ENCODE assay signal across 8 cellular contexts in the genomic region with DNA sequence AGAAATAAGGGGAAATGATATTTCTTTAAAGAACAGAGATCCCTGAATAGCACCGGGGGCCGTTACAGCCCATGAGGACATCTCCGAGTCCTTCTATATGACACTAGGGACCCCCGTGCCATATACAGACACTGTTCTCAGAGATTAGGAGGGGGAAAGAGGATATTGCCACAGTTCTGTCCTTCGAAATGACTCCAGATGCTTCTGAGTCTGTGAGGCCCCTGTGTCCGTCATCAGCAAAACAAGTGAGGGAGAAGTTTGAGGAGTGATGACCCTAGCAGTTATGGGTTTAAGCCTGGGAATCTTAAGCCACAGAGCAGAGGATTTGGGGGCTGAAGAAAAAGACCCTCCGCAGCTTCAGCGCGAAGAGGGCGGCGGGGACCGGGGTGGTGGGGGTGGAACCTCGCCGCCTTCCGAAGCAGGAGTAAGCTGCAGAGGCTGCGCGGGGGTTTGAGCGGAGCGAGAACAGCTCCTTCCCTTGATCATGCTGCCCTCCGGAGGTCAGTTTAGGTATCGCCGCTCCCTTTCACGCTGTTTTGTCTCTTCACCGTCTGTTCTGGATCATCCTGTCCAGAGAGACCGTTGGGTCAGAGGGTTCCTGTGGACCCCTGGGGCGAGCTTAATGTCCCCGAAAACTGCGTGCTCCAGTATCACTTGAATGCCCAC. TPM values are rescaled to one million over a fixed set of nuclear protein-coding genes. Genes with fewer than 3 reads are reported as not detected.
A peak's percentile ranks its signal among the peaks of the same experiment; 100 is the strongest.
DNase-seq lines count a peak whose midpoint lies in the region; ATAC-seq and TF ChIP-seq lines count a peak whose summit lies in the region.

No MANE protein-coding gene starts in this region.

- peak overlapping the region; percentile 96 for H3K27ac Mint-ChIP-seq in activated naive CD8-positive, alpha-beta T cell treated with anti-CD3 and anti-CD28 coated beads for 36 hours
- H3K27ac Mint-ChIP-seq in glutamatergic neuron (ENCODE audit: unreplicated experiment): peak overlapping the region; percentile 79

- H3K9ac ChIP-seq in HCT116 (ENCODE audit: low read length): peak overlapping the region; percentile 88

- H3K27ac ChIP-seq in HCT116 (ENCODE audit: low read depth, low read length) (peak overlapping the region; percentile 74), osteoblast (ENCODE audit: low read depth, low read length) (peak overlapping the region; percentile 95), temporal lobe (ENCODE audit: low read depth, low read length) (peak overlapping the region; percentile 74)

- no TSS peak for BruUV-seq in HCT116 (replicated peaks; lab: Mats Ljungman, UMichigan)

- H4K20me1 ChIP-seq in HCT116 (ENCODE audit: insufficient read depth): no peaks in the 10 kb centered on the region
- H4K20me1 ChIP-seq in osteoblast (ENCODE audit: insufficient read depth, low read length): no peaks in the 10 kb centered on the region

- no peaks in the 10 kb centered on the region for H3K27me3 Mint-ChIP-seq in activated naive CD8-positive, alpha-beta T cell treated with anti-CD3 and anti-CD28 coated beads for 36 hours
- peaks cover 12% of the 10 kb centered on the region for H3K27me3 Mint-ChIP-seq in glutamatergic neuron (ENCODE audit: unreplicated experiment)

- H3K4me3 ChIP-seq in HCT116 (replicated peaks in 1 of 2; ENCODE audit: low read depth in 1 of 2, low read length in 2 of 2): peak overlapping the region; percentile 74 to 85
- H3K4me3 ChIP-seq in osteoblast (ENCODE audit: insufficient read depth, low read length): peak overlapping the region; percentile 74

- no peaks in the 10 kb centered on the region for H3K79me2 ChIP-seq in HCT116 (ENCODE audit: insufficient read depth, low read length)
- H3K79me2 ChIP-seq in osteoblast (ENCODE audit: insufficient read depth, low read length): peaks cover 10% of the 10 kb centered on the region

- RAD21 ChIA-PET in HCT116 (lab: Charles Lee; ENCODE audit: low non-redundant PET in 1 of 2, low total read pairs in 2 of 2, uncharacterized antibody in 2 of 2, unreplicated experiment in 2 of 2): interaction anchor here (0.6 to 1.4 kb wide), 6 partner anchors 40 to 124 kb away, joined by 3 to 6 read pairs (median 4); a partner anchor contains a TSS

- ATAC-seq in HCT116: peak; percentile 57

- DNase-seq in D341Med (ENCODE audit: low spot score) (peak; percentile 85), HCT116 (ENCODE audit: low read depth, low spot score) (peak; percentile 76), NCI-H1417 (lab: John Stamatoyannopoulos, UW) (peak; percentile 71 to 89 (median 84)), SKM-1 treated with dmso at 0.1 percent for 144 hours (lab: John Stamatoyannopoulos, UW; ENCODE audit: unreplicated experiment) (peak; percentile 86), glutamatergic neuron (peak; percentile 92), osteoblast (ENCODE audit: insufficient read length, low spot score, missing footprints) (peak; percentile 92)
- DNase-seq in activated naive CD8-positive, alpha-beta T cell treated with anti-CD3 and anti-CD28 coated beads for 36 hours: peak; percentile 87

- H3K4me2 ChIP-seq in HCT116 (ENCODE audit: low read length): peak overlapping the region; percentile 99
- H3K4me2 ChIP-seq in osteoblast (ENCODE audit: insufficient read depth, low read length): peak overlapping the region; percentile 95

- H3K9me3 Mint-ChIP-seq in activated naive CD8-positive, alpha-beta T cell treated with anti-CD3 and anti-CD28 coated beads for 36 hours: no peaks in the 10 kb centered on the region
- H3K9me3 Mint-ChIP-seq in glutamatergic neuron (ENCODE audit: unreplicated experiment): peaks cover 3% of the 10 kb centered on the region

- H2AFZ ChIP-seq in HCT116 (ENCODE audit: low read depth, low read length, poor library complexity, severe bottlenecking) (peak overlapping the region; percentile 68), osteoblast (ENCODE audit: low read length) (peak overlapping the region; percentile 88)

- POLR2A ChIA-PET in HCT116 (lab: Charles Lee): interaction anchor here (0.6 to 4.0 kb wide), 10 partner anchors 9 to 276 kb away, joined by 3 to 24 read pairs (median 6); a partner anchor contains a TSS

- TF ChIP-seq RAD21 in HCT116 (IDR thresholded peaks at IDR 0.05; ENCODE audit: low read depth): peak; percentile 94

- H3K36me3 ChIP-seq in HCT116 (ENCODE audit: control insufficient read depth in 1 of 2, insufficient read depth in 2 of 2, low read length in 2 of 2) (no peaks in the 10 kb centered on the region), osteoblast (ENCODE audit: insufficient read depth, low read length) (peaks cover 7% of the 10 kb centered on the region)

- CTCF ChIA-PET in HCT116 (lab: Charles Lee): interaction anchor here (0.6 to 4.3 kb wide), 23 partner anchors 8 to 315 kb away, joined by 3 to 49 read pairs (median 5); a partner anchor contains a TSS

- TF ChIP-seq CTCF in HCT116 (IDR thresholded peaks at IDR 0.05 in 2 of 3, conservative IDR thresholded peaks at IDR 0.05 in 1 of 3; ENCODE audit: borderline replicate concordance in 1 of 3, insufficient read depth in 1 of 3, low read depth in 2 of 3, low read length in 2 of 3): peak; percentile 76 to 85 (median 78)
- peak; percentile 87 for TF ChIP-seq CTCF in glutamatergic neuron (IDR thresholded peaks at IDR 0.05; ENCODE audit: partially characterized antibody, unreplicated experiment)
- TF ChIP-seq CTCF in osteoblast (IDR thresholded peaks at IDR 0.05; ENCODE audit: extremely low read depth, low read depth, low read length): peak; percentile 88

- H3K36me3 Mint-ChIP-seq in activated naive CD8-positive, alpha-beta T cell treated with anti-CD3 and anti-CD28 coated beads for 36 hours: peaks cover 23% of the 10 kb centered on the region
- H3K36me3 Mint-ChIP-seq in glutamatergic neuron (ENCODE audit: unreplicated experiment): no peaks in the 10 kb centered on the region

- TF ChIP-seq POLR2A in HCT116 (IDR thresholded peaks at IDR 0.05; ENCODE audit: borderline replicate concordance, extremely low read depth, insufficient read depth, insufficient read length): no peak

- intact Hi-C loops in HCT116 (cut with micrococcal nuclease): loop anchor here (1.0 to 2.0 kb wide), 4 partner anchors 43 to 234 kb away; a partner anchor contains a TSS

- H3K4me1 Mint-ChIP-seq in activated naive CD8-positive, alpha-beta T cell treated with anti-CD3 and anti-CD28 coated beads for 36 hours: peaks cover 38% of the 10 kb centered on the region
- peaks cover 18% of the 10 kb centered on the region for H3K4me1 Mint-ChIP-seq in glutamatergic neuron (ENCODE audit: low read depth, unreplicated experiment)

- no peaks in the 10 kb centered on the region for H3K9me3 ChIP-seq in HCT116 (ENCODE audit: control insufficient read depth in 1 of 2, insufficient read depth in 1 of 2, low read depth in 1 of 2, low read length in 2 of 2)
- no peaks in the 10 kb centered on the region for H3K9me3 ChIP-seq in osteoblast (ENCODE audit: low read depth, low read length)

- peak overlapping the region; percentile 90 for H3K4me3 Mint-ChIP-seq in activated naive CD8-positive, alpha-beta T cell treated with anti-CD3 and anti-CD28 coated beads for 36 hours
- H3K4me3 Mint-ChIP-seq in glutamatergic neuron (ENCODE audit: unreplicated experiment): peak overlapping the region; percentile 97

- H3K27me3 ChIP-seq in HCT116 (ENCODE audit: insufficient read depth, low read length) (no peaks in the 10 kb centered on the region), osteoblast (ENCODE audit: insufficient read depth, low read length) (no peaks in the 10 kb centered on the region)

- H3K9me2 ChIP-seq in HCT116 (ENCODE audit: insufficient read depth): no peaks in the 10 kb centered on the region

- H3K4me1 ChIP-seq in HCT116 (ENCODE audit: control insufficient read depth in 1 of 2, insufficient read depth in 2 of 2, low read length in 2 of 2) (peaks cover 16 to 37% of the 10 kb centered on the region in 2 experiments), osteoblast (ENCODE audit: insufficient read depth, low read length) (peaks cover 44% of the 10 kb centered on the region)

TF ChIP-seq in HCT116, 20 proteins besides CTCF, POLR2A, EP300 and RAD21 (continues in another document):
- TF ChIP-seq TCF7L2 (IDR thresholded peaks at IDR 0.05; ENCODE audit: borderline replicate concordance, extremely low read depth, insufficient read depth, insufficient read length): no peak
- TF ChIP-seq, protein P1, sequence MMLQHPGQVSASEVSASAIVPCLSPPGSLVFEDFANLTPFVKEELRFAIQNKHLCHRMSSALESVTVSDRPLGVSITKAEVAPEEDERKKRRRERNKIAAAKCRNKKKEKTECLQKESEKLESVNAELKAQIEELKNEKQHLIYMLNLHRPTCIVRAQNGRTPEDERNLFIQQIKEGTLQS (IDR thresholded peaks at IDR 0.05): no peak
- TF ChIP-seq FOSL1 (IDR thresholded peaks at IDR 0.05; ENCODE audit: low read depth): no peak

RNA-seq across cellular contexts. Expression of a gene that starts 23.6 kb away (rescaled TPM):
- 58.2 TPM for total RNA-seq in HCT116 (2021; ENCODE audit: unreplicated experiment)
- 46.5 and 55.7 TPM in 2 replicates for polyA plus RNA-seq in HCT116 (2012)
- 10 to 100 TPM; 43.4 to 44.6 TPM for total RNA-seq in activated naive CD8-positive, alpha-beta T cell treated with anti-CD3 and anti-CD28 coated beads for 36 hours
- total RNA-seq in glutamatergic neuron (ENCODE audit: unreplicated experiment): 50.9 TPM
- 41.3 and 42.7 TPM in 2 replicates for total RNA-seq in osteoblast
- 26.3 TPM for total RNA-seq in temporal lobe

RNA-seq across cellular contexts. Expression of a gene that starts 23.8 kb away (rescaled TPM):
- total RNA-seq in HCT116 (2021; ENCODE audit: unreplicated experiment) (4,062 TPM), glutamatergic neuron (ENCODE audit: unreplicated experiment) (1,024 TPM), osteoblast (1,994 and 2,278 TPM in 2 replicates), temporal lobe (2,398 TPM)
- 10,667 and 12,933 TPM in 2 replicates for polyA plus RNA-seq in HCT116 (2012)
- 1,000 to 10,000 TPM; 3,940 to 3,999 TPM for total RNA-seq in activated naive CD8-positive, alpha-beta T cell treated with anti-CD3 and anti-CD28 coated beads for 36 hours

RNA-seq across cellular contexts. Expression of a gene that starts 28.8 kb away (rescaled TPM):
- total RNA-seq in HCT116 (2021; ENCODE audit: unreplicated experiment) (1.9 TPM), glutamatergic neuron (ENCODE audit: unreplicated experiment) (8.6 TPM), osteoblast (3.8 and 4.3 TPM in 2 replicates), temporal lobe (4.2 TPM)
- polyA plus RNA-seq in HCT116 (2012): 0.52 and 1.3 TPM in 2 replicates
- total RNA-seq in activated naive CD8-positive, alpha-beta T cell treated with anti-CD3 and anti-CD28 coated beads for 36 hours: 1 to 10 TPM; 1.8 to 2.1 TPM

RNA-seq across cellular contexts. Expression of a gene that starts 39.8 kb away (rescaled TPM):
- total RNA-seq in HCT116 (2021; ENCODE audit: unreplicated experiment) (45.9 TPM), glutamatergic neuron (ENCODE audit: unreplicated experiment) (37.3 TPM), osteoblast (34.0 and 34.2 TPM in 2 replicates), temporal lobe (16.7 TPM)
- polyA plus RNA-seq in HCT116 (2012): 57.0 and 57.1 TPM in 2 replicates
- 10 to 100 TPM; 35.3 to 35.8 TPM for total RNA-seq in activated naive CD8-positive, alpha-beta T cell treated with anti-CD3 and anti-CD28 coated beads for 36 hours

RNA-seq across cellular contexts. Expression of a gene that starts 40.9 kb away (rescaled TPM):
- total RNA-seq in HCT116 (2021; ENCODE audit: unreplicated experiment): 90.6 TPM
- 60.4 and 68.7 TPM in 2 replicates for polyA plus RNA-seq in HCT116 (2012)
- 100 to 1,000 TPM; 105 to 107 TPM for total RNA-seq in activated naive CD8-positive, alpha-beta T cell treated with anti-CD3 and anti-CD28 coated beads for 36 hours
- total RNA-seq in glutamatergic neuron (ENCODE audit: unreplicated experiment): 48.3 TPM
- 85.7 and 86.9 TPM in 2 replicates for total RNA-seq in osteoblast
- total RNA-seq in temporal lobe: 32.7 TPM

Comparison
In these comparisons a context has a peak if more than half of its experiments do, and no peak if none do; other contexts are left out.
1. Peak in every context shown above with its lines: DNase-seq, ATAC-seq, H3K4me3 ChIP-seq and H3K27ac ChIP-seq.